8 cellular contexts compared by ENCODE assay signal in the genomic region with DNA sequence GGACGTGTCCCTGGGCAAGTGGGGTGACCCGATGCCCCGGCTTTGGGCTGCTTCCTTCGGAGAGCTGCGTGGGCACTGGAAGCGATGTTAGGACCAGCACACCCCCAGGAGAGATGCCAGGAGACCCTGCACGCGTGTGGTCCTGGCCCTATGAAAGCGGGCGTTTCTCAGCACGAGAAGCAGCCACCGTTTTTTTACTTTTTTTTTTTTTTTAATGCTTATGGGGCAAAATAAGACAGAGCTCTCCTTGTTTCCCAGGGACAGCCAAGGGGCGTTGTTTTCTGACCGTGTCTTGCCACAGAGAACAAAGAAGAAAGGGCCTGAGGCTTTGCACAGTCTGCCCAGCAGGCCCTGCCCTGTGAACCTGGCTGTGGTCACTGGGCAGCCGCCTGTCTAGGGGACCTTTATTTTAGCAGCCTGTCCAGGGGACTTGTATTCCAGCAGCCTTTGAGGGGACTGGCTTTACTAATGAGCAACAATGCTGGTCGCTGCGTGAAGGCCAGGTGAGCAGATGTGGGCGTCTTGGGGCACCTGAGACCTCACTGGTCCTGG. TPM values are rescaled to one million over a fixed set of nuclear protein-coding genes. Genes with fewer than 3 reads are reported as not detected.
DNase-seq lines count a peak whose midpoint lies in the region; ATAC-seq lines count a peak whose summit lies in the region.

No MANE protein-coding gene starts in this region.

- H3K4me3 ChIP-seq in thymus (ENCODE audit: low read length) = peak overlapping the region; percentile 73

- DNase-seq in activated T-cell treated with anti-CD3 and anti-CD28 coated beads, Interleukin-2, amount 50 U/mL, for 24 hours = no peak
- DNase-seq in activated T-cell treated with anti-CD3 and anti-CD28 coated beads, Interleukin-2, amount 50 U/mL, for 1 hour = no peak
- DNase-seq in activated naive CD8-positive, alpha-beta T cell treated with anti-CD3 and anti-CD28 coated beads for 36 hours = no peak
- DNase-seq in left kidney (ENCODE audit: low read depth, low spot score) (peak; percentile 50), SHP77 (lab: John Stamatoyannopoulos, UW) (no peak), HK-2 (ENCODE audit: unreplicated experiment) (no peak)

- H3K4me3 Mint-ChIP-seq in activated T-cell treated with anti-CD3 and anti-CD28 coated beads, Interleukin-2, amount 50 U/mL, for 24 hours = peak overlapping the region; percentile 92
- H3K4me3 Mint-ChIP-seq in activated naive CD8-positive, alpha-beta T cell treated with anti-CD3 and anti-CD28 coated beads for 36 hours = peak overlapping the region; percentile 90

- H3K36me3 Mint-ChIP-seq in activated T-cell treated with anti-CD3 and anti-CD28 coated beads, Interleukin-2, amount 50 U/mL, for 24 hours (ENCODE audit: low read depth) = peaks cover 36% of the 10 kb centered on the region
- H3K36me3 Mint-ChIP-seq in activated naive CD8-positive, alpha-beta T cell treated with anti-CD3 and anti-CD28 coated beads for 36 hours = peaks cover 8% of the 10 kb centered on the region

- no peak overlapping the region for H3K27ac ChIP-seq in thymus (ENCODE audit: low read depth)

- 79% methylated on average over 18 of the region's 18 CpGs for WGBS in thymus

- no peaks in the 10 kb centered on the region for H3K9me3 Mint-ChIP-seq in activated T-cell treated with anti-CD3 and anti-CD28 coated beads, Interleukin-2, amount 50 U/mL, for 24 hours
- H3K9me3 Mint-ChIP-seq in activated naive CD8-positive, alpha-beta T cell treated with anti-CD3 and anti-CD28 coated beads for 36 hours = no peaks in the 10 kb centered on the region

- no peaks in the 10 kb centered on the region for H3K27me3 Mint-ChIP-seq in activated T-cell treated with anti-CD3 and anti-CD28 coated beads, Interleukin-2, amount 50 U/mL, for 24 hours
- no peaks in the 10 kb centered on the region for H3K27me3 Mint-ChIP-seq in activated naive CD8-positive, alpha-beta T cell treated with anti-CD3 and anti-CD28 coated beads for 36 hours

- H3K27ac Mint-ChIP-seq in activated T-cell treated with anti-CD3 and anti-CD28 coated beads, Interleukin-2, amount 50 U/mL, for 24 hours = peak overlapping the region; percentile 88
- H3K27ac Mint-ChIP-seq in activated naive CD8-positive, alpha-beta T cell treated with anti-CD3 and anti-CD28 coated beads for 36 hours = peak overlapping the region; percentile 85

- H3K4me1 ChIP-seq in thymus (ENCODE audit: control insufficient read depth, insufficient read depth, low read length) = peaks cover 18% of the 10 kb centered on the region

- H3K27me3 ChIP-seq in thymus (ENCODE audit: control insufficient read depth, insufficient read depth) = peaks cover 5% of the 10 kb centered on the region

- no peaks in the 10 kb centered on the region for H3K9me3 ChIP-seq in thymus (ENCODE audit: control insufficient read depth)

- ATAC-seq in activated CD4-positive, CD25-positive, alpha-beta regulatory T cell treated with anti-CD3 and anti-CD28 coated beads, Interleukin-2, amount 50 U/mL, for 24 hours = no peak

- H3K36me3 ChIP-seq in thymus (ENCODE audit: control insufficient read depth, insufficient read depth) = peaks cover 18% of the 10 kb centered on the region

- peaks cover 34% of the 10 kb centered on the region for H3K4me1 Mint-ChIP-seq in activated T-cell treated with anti-CD3 and anti-CD28 coated beads, Interleukin-2, amount 50 U/mL, for 24 hours (ENCODE audit: low read depth)
- peaks cover 25% of the 10 kb centered on the region for H3K4me1 Mint-ChIP-seq in activated naive CD8-positive, alpha-beta T cell treated with anti-CD3 and anti-CD28 coated beads for 36 hours

RNA-seq across cellular contexts. Expression of a gene that starts 1.0 kb away (rescaled TPM):
- 10 to 100 TPM; 41.0 to 43.4 TPM for total RNA-seq in activated naive CD8-positive, alpha-beta T cell treated with anti-CD3 and anti-CD28 coated beads for 36 hours
- polyA plus RNA-seq in thymus = 11.9 TPM

RNA-seq across cellular contexts. Expression of a gene that starts 9.9 kb away (rescaled TPM):
- 100 to 1,000 TPM; 211 to 227 TPM for total RNA-seq in activated naive CD8-positive, alpha-beta T cell treated with anti-CD3 and anti-CD28 coated beads for 36 hours
- polyA plus RNA-seq in thymus = 59.7 TPM

RNA-seq across cellular contexts. Expression of a gene that starts 29.3 kb away (rescaled TPM):
- total RNA-seq in activated naive CD8-positive, alpha-beta T cell treated with anti-CD3 and anti-CD28 coated beads for 36 hours = 100 to 1,000 TPM in 1 of 2 experiments, 10 to 100 TPM in 1; 99.3 to 107 TPM
- 157 TPM for polyA plus RNA-seq in thymus

RNA-seq across cellular contexts. Expression of a gene that starts 29.5 kb away (rescaled TPM):
- 10 to 100 TPM; 17.9 to 19.2 TPM for total RNA-seq in activated naive CD8-positive, alpha-beta T cell treated with anti-CD3 and anti-CD28 coated beads for 36 hours
- polyA plus RNA-seq in thymus = 129 TPM

RNA-seq across cellular contexts. Expression of a gene that starts 46.5 kb away (rescaled TPM):
- 10 to 100 TPM; 54.8 to 63.3 TPM for total RNA-seq in activated naive CD8-positive, alpha-beta T cell treated with anti-CD3 and anti-CD28 coated beads for 36 hours
- polyA plus RNA-seq in thymus = 42.5 TPM
